In the genomic region with DNA sequence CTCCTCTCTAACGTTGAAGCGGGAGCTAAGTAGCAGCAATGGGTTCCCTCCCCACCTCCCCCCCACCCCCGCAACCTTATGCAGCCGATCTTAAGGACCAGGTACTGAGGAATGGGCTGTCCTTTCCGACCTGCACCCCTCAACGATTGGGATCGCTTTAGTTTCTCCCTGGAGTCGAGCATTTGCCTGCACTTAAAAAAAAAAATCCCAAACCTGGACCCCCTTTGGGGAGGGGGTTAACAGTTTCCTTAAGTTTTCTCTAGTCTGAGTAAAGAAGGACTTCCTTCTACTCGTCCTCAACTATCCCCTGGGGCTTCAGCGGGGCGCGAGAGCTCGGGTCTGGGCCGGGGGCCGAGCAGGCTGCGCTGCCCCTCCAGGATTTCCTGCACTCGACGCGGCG, we compare ENCODE assay signal across 8 cellular contexts. TPM values are rescaled to one million over a fixed set of nuclear protein-coding genes. Genes with fewer than 3 reads are reported as not detected.
DNase-seq lines count a peak whose midpoint lies in the region; ATAC-seq, FAIRE-seq and TF ChIP-seq lines count a peak whose summit lies in the region.

No MANE protein-coding gene starts in this region.

- POLR2A ChIA-PET in SK-N-SH (lab: Yijun Ruan, JAX) = interaction anchor here (0.6 kb wide), 1 partner anchor 104 kb away, joined by 3 read pairs; no protein-coding TSS in a partner anchor

- H3K27me3 ChIP-seq in SK-N-SH (ENCODE audit: insufficient read depth) = peaks cover 48% of the 10 kb centered on the region
- no peaks in the 10 kb centered on the region for H3K27me3 ChIP-seq in Peyer's patch
- H3K27me3 ChIP-seq in small intestine (ENCODE audit: control insufficient read depth in 2 of 2, insufficient read depth in 2 of 2, low read length in 2 of 2) = peaks cover 0 to 2% of the 10 kb centered on the region in 2 donors

- H3K9me3 ChIP-seq in SK-N-SH (no peaks in the 10 kb centered on the region), Peyer's patch (peaks cover 0 to 3% (median 0%) of the 10 kb centered on the region in 4 donors), small intestine (ENCODE audit: control insufficient read depth, low read depth) (no peaks in the 10 kb centered on the region)

- no peak for TF ChIP-seq POLR2A in Peyer's patch (IDR thresholded peaks at IDR 0.05)

- H3K9me2 ChIP-seq in SK-N-SH = no peaks in the 10 kb centered on the region

- peaks cover 0 to 6% of the 10 kb centered on the region in 2 experiments; a peak in 1 of 4 replicates for H3K4me1 ChIP-seq in SK-N-SH (ENCODE audit: control insufficient read depth in 1 of 2, insufficient read depth in 2 of 2, low read depth in 1 of 2, low read length in 1 of 2)
- H3K4me1 ChIP-seq in Peyer's patch = peaks cover 0 to 3% (median 0%) of the 10 kb centered on the region in 4 donors
- H3K4me1 ChIP-seq in small intestine (ENCODE audit: control insufficient read depth in 2 of 2, insufficient read depth in 1 of 2, low read depth in 1 of 2, low read length in 1 of 2) = no peaks in the 10 kb centered on the region

- H3K9ac ChIP-seq in SK-N-SH = no peak overlapping the region

- TF ChIP-seq CTCF in SK-N-SH (IDR thresholded peaks at IDR 0.05) (no peak), Peyer's patch (IDR thresholded peaks at IDR 0.05) (no peak), fibroblast of mammary gland (conservative IDR thresholded peaks at IDR 0.05; ENCODE audit: control insufficient read depth, insufficient read depth, low read depth, low read length) (no peak)

- CTCF ChIA-PET in SK-N-SH (lab: Yijun Ruan, JAX) = interaction anchor here (0.6 kb wide), 1 partner anchor 1603 kb away, joined by 3 read pairs; no protein-coding TSS in a partner anchor

- DNase-seq in SK-N-SH = no peak
- no peak for DNase-seq in Peyer's patch
- no peak for DNase-seq in fibroblast of mammary gland (ENCODE audit: low read depth)
- no peak for DNase-seq in small intestine
- no peak for DNase-seq in activated gamma-delta T cell (lab: John Stamatoyannopoulos, UW)
- no peak for DNase-seq in DMS114 treated with DMSO at 0.1 percent for 48 hours (lab: John Stamatoyannopoulos, UW; ENCODE audit: unreplicated experiment)

- H3K36me3 ChIP-seq in SK-N-SH (replicated peaks in 1 of 2; ENCODE audit: control insufficient read depth in 1 of 2, insufficient read depth in 2 of 2, low read length in 1 of 2) = no peaks in the 10 kb centered on the region
- H3K36me3 ChIP-seq in Peyer's patch = no peaks in the 10 kb centered on the region
- no peaks in the 10 kb centered on the region for H3K36me3 ChIP-seq in small intestine (ENCODE audit: control insufficient read depth in 2 of 2, insufficient read depth in 2 of 2, low read length in 2 of 2)

- H2AFZ ChIP-seq in SK-N-SH (ENCODE audit: low read depth) = no peak overlapping the region

- H3K27ac ChIP-seq in SK-N-SH (ENCODE audit: low read depth in 2 of 2, low read length in 1 of 2) (no peak overlapping the region), Peyer's patch (peak overlapping the region; percentile 63 to 74 (median 72)), small intestine (ENCODE audit: low read depth in 1 of 2, low read length in 1 of 2) (peak overlapping the region in 1 of 2 donors; percentile 65)

- peak overlapping the region; percentile 76; the same call in 1 of the 2 replicates for H3K4me2 ChIP-seq in SK-N-SH

- ATAC-seq in SK-N-SH treated with all-trans-retinoic acid at 6 μM for 48 hours (no peak), GM18502 (IDR thresholded peaks at IDR 0.05; ENCODE audit: poor library complexity, unreplicated experiment) (no peak)

- peak overlapping the region in 1 of 2 experiments; percentile 42; a peak in 2 of 4 replicates for H3K4me3 ChIP-seq in SK-N-SH (ENCODE audit: low read depth in 2 of 2, low read length in 1 of 2)
- H3K4me3 ChIP-seq in Peyer's patch = peak overlapping the region; percentile 32 to 55 (median 46)
- H3K4me3 ChIP-seq in fibroblast of mammary gland (ENCODE audit: control insufficient read depth, low read depth, low read length) = peak overlapping the region; percentile 13
- H3K4me3 ChIP-seq in small intestine (ENCODE audit: low read depth in 1 of 2, low read length in 2 of 2) = peak overlapping the region; percentile 5 to 45

- FAIRE-seq in small intestine (lab: Jason Lieb, UNC) = no peak

- no peak for TF ChIP-seq EP300 in SK-N-SH (IDR thresholded peaks at IDR 0.05; ENCODE audit: borderline replicate concordance in 1 of 2, low read depth in 1 of 2, low read length in 1 of 2)

- no peak for TF ChIP-seq RAD21 in SK-N-SH (IDR thresholded peaks at IDR 0.05; ENCODE audit: low read length)

- peaks cover 8% of the 10 kb centered on the region for H3F3A ChIP-seq in SK-N-SH (replicated peaks; ENCODE audit: insufficient read depth)

- no peaks in the 10 kb centered on the region for H3K79me2 ChIP-seq in SK-N-SH (ENCODE audit: insufficient read depth)

- no peaks in the 10 kb centered on the region for H4K20me1 ChIP-seq in SK-N-SH (ENCODE audit: insufficient read depth)

- WGBS in SK-N-SH (ENCODE audit: low lambda C conversion rate) = 37% methylated on average over 10 of the region's 20 CpGs
- 11 to 58% (median 39%) methylated on average over 10 to 20 of the region's 20 CpGs for WGBS in small intestine, 3 donors

TF ChIP-seq in SK-N-SH, 30 proteins besides CTCF, POLR2A, EP300 and RAD21 (continues in another document):
- TF ChIP-seq RCOR1 (IDR thresholded peaks at IDR 0.05; ENCODE audit: low read length) (no peak), TEAD4 (IDR thresholded peaks at IDR 0.05; ENCODE audit: borderline replicate concordance, insufficient read depth) (no peak), SIN3A (IDR thresholded peaks at IDR 0.05; ENCODE audit: borderline replicate concordance, low read depth, low read length) (no peak), TCF12 (IDR thresholded peaks at IDR 0.05) (no peak), JUND (IDR thresholded peaks at IDR 0.05) (no peak)

TF ChIP-seq in SK-N-SH treated with all-trans-retinoic acid at 6 μM for 48 hours, 23 proteins besides CTCF, POLR2A, EP300 and RAD21 (continues in another document):
- TF ChIP-seq ZC3H10 (CRISPR knock-in tag; IDR thresholded peaks at IDR 0.05) = no peak
- TF ChIP-seq TOX (CRISPR knock-in tag; IDR thresholded peaks at IDR 0.05; ENCODE audit: borderline replicate concordance) = no peak
- no peak for TF ChIP-seq OSR1 (CRISPR knock-in tag; IDR thresholded peaks at IDR 0.05)
- TF ChIP-seq ISL1 (CRISPR knock-in tag; IDR thresholded peaks at IDR 0.05) = no peak
- TF ChIP-seq ESRRG (CRISPR knock-in tag; IDR thresholded peaks at IDR 0.05) = no peak
- TF ChIP-seq, protein P1, sequence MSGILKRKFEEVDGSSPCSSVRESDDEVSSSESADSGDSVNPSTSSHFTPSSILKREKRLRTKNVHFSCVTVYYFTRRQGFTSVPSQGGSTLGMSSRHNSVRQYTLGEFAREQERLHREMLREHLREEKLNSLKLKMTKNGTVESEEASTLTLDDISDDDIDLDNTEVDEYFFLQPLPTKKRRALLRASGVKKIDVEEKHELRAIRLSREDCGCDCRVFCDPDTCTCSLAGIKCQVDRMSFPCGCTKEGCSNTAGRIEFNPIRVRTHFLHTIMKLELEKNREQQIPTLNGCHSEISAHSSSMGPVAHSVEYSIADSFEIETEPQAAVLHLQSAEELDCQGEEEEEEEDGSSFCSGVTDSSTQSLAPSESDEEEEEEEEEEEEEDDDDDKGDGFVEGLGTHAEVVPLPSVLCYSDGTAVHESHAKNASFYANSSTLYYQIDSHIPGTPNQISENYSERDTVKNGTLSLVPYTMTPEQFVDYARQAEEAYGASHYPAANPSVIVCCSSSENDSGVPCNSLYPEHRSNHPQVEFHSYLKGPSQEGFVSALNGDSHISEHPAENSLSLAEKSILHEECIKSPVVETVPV (CRISPR knock-in tag; IDR thresholded peaks at IDR 0.05) = no peak
- no peak for TF ChIP-seq ZNF8 (CRISPR knock-in tag; IDR thresholded peaks at IDR 0.05)
- no peak for TF ChIP-seq ZFP30 (CRISPR knock-in tag; IDR thresholded peaks at IDR 0.05)
- no peak for TF ChIP-seq TCF4 (CRISPR knock-in tag; IDR thresholded peaks at IDR 0.05; ENCODE audit: borderline replicate concordance)
- no peak for TF ChIP-seq SNAI2 (CRISPR knock-in tag; IDR thresholded peaks at IDR 0.05)
- TF ChIP-seq, protein P2, sequence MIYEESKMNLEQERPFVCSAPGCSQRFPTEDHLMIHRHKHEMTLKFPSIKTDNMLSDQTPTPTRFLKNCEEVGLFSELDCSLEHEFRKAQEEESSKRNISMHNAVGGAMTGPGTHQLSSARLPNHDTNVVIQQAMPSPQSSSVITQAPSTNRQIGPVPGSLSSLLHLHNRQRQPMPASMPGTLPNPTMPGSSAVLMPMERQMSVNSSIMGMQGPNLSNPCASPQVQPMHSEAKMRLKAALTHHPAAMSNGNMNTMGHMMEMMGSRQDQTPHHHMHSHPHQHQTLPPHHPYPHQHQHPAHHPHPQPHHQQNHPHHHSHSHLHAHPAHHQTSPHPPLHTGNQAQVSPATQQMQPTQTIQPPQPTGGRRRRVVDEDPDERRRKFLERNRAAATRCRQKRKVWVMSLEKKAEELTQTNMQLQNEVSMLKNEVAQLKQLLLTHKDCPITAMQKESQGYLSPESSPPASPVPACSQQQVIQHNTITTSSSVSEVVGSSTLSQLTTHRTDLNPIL (CRISPR knock-in tag; IDR thresholded peaks at IDR 0.05; ENCODE audit: low read depth) = no peak
- no peak for TF ChIP-seq PPARA (CRISPR knock-in tag; IDR thresholded peaks at IDR 0.05; ENCODE audit: borderline replicate concordance)
- no peak for TF ChIP-seq GLIS3 (CRISPR knock-in tag; IDR thresholded peaks at IDR 0.05)
- no peak for TF ChIP-seq CSDC2 (CRISPR knock-in tag; IDR thresholded peaks at IDR 0.05)

RNA-seq across cellular contexts. Expression of a gene that starts 25.7 kb away (rescaled TPM):
- polyA plus RNA-seq in SK-N-SH (2012; rRNA removed) = 1.5 and 4.2 TPM in 2 replicates
- 2.9 and 3.5 TPM in 2 replicates for polyA plus RNA-seq in SK-N-SH (2012; cell fraction: cytosol; rRNA removed)
- 8.7 and 9.5 TPM in 2 replicates for polyA plus RNA-seq in SK-N-SH (2012; cell fraction: nucleus; rRNA removed)
- 10 to 100 TPM in 3 of 4 donors, 1 to 10 TPM in 1; 7.4 to 16.5 (median 11.5) TPM for total RNA-seq in Peyer's patch
- polyA plus RNA-seq in small intestine = 1 to 10 TPM; 1.8 to 4.5 (median 1.9) TPM

RNA-seq across cellular contexts. Expression of a gene that starts 50.8 kb away (rescaled TPM):
- polyA plus RNA-seq in SK-N-SH (2012; rRNA removed) = 25.4 and 31.7 TPM in 2 replicates
- polyA plus RNA-seq in SK-N-SH (2012; cell fraction: cytosol; rRNA removed) = 32.5 and 39.1 TPM in 2 replicates
- 20.9 and 35.7 TPM in 2 replicates for polyA plus RNA-seq in SK-N-SH (2012; cell fraction: nucleus; rRNA removed)
- total RNA-seq in Peyer's patch = 10 to 100 TPM in 3 of 4 donors, 1 to 10 TPM in 1; 8.6 to 46.2 (median 11.2) TPM
- polyA plus RNA-seq in small intestine = 10 to 100 TPM in 1 of 3 donors, 1 to 10 TPM in 2; 4.7 to 15.0 (median 7.0) TPM

Comparison
In these comparisons a context has a peak if more than half of its experiments do, and no peak if none do; other contexts are left out.
1. H3K27ac ChIP-seq: peak in Peyer's patch (4 of 4); none in SK-N-SH (0 of 2).